Comparison of ENCODE assay signal across 13 cellular contexts in the genomic region with DNA sequence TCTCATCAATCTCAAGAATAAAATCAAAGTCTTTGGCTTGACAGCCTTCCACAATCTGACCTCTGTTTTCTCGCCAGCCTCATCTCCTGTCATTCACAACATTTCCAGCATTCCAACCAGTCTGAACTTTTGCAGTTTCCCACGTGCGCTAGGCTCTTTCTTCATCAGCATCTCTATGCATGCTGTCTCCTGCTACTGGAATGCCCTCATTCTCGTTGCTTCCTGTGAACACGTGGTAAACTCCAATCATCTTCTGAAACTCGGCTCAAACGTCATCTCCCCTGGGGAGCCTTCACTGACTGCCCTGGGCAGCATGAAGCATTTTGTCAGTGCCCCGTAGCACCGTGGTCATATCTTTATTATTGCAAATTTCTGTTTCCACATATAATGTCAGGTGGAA. TPM values are rescaled to one million over a fixed set of nuclear protein-coding genes. Genes with fewer than 3 reads are reported as not detected.
DNase-seq lines count a peak whose midpoint lies in the region; ATAC-seq, FAIRE-seq and TF ChIP-seq lines count a peak whose summit lies in the region.
"Had no signal": no experiment of that assay in that cellular context is flagged by ENCODE, and none has a peak within 500 bp of the region (broad histone marks: within the 10 kb centered on the region; RNA-seq: fewer than 3 reads in every experiment).

No MANE protein-coding gene starts in this region.

- FAIRE-seq in H1 (lab: Jason Lieb, UNC) (peak; percentile 70), GM12892 (lab: Jason Lieb, UNC) (no peak)

- H2BK15ac ChIP-seq in IMR-90 (ENCODE audit: low read depth, low read length) (no peak overlapping the region), H1 (ENCODE audit: low read length) (no peak overlapping the region)

- no peak overlapping the region for H4K5ac ChIP-seq in IMR-90 (ENCODE audit: low read depth, low read length)
- no peak overlapping the region for H4K5ac ChIP-seq in H1 (ENCODE audit: insufficient read length, low read depth, low read length)

- H2AFZ ChIP-seq in IMR-90 (replicated peaks; ENCODE audit: low read length, poor library complexity) (no peak overlapping the region), H1 (ENCODE audit: low read length) (no peak overlapping the region)

- H2BK5ac ChIP-seq in IMR-90 (ENCODE audit: low read depth, low read length, poor library complexity, severe bottlenecking), result no peak overlapping the region
- no peak overlapping the region for H2BK5ac ChIP-seq in H1 (ENCODE audit: low read depth, low read length)

- H2BK20ac ChIP-seq in IMR-90 (ENCODE audit: low read depth, low read length) (no peak overlapping the region), H1 (ENCODE audit: low read length) (no peak overlapping the region)

- H2AK9ac ChIP-seq in IMR-90 (replicated peaks; ENCODE audit: low read depth, low read length, poor library complexity), result no peak overlapping the region

- TF ChIP-seq CTCF in IMR-90 (conservative IDR thresholded peaks at IDR 0.05; ENCODE audit: low read depth, low read length) (no peak), H1 (IDR thresholded peaks at IDR 0.05; ENCODE audit: control extremely low read depth in 1 of 3, insufficient read depth in 1 of 3, low read depth in 1 of 3, low read length in 3 of 3) (no peak)

- CTCF ChIA-PET in IMR-90 (lab: Yijun Ruan, JAX) (no interaction called here), H1 (lab: Charles Lee; ENCODE audit: partially characterized antibody) (interaction anchor here (0.8 to 1.3 kb wide), 5 partner anchors 10 to 38 kb away, joined by 3 read pairs; no protein-coding TSS in a partner anchor)

- WGBS in IMR-90 (ENCODE audit: extremely low coverage in 2 of 2, insufficient read length in 1 of 2), 2 experiments, result 70% methylated on average over 2 of the region's 9 CpGs; no CpG with 5 or more reads in 1 of the 2 experiments
- WGBS in H1 (ENCODE audit: extremely low coverage in 1 of 2, insufficient coverage in 1 of 2, insufficient read length in 1 of 2, insufficient replicate concordance in 2 of 2, low coverage in 1 of 2, low lambda C conversion rate in 2 of 2, missing lambda C conversion rate in 1 of 2), 2 experiments, result 51% methylated on average over 9 of the region's 9 CpGs; no CpG with 5 or more reads in 1 of the 2 experiments

- TF ChIP-seq EP300 in H1 (IDR thresholded peaks at IDR 0.05; ENCODE audit: borderline replicate concordance in 1 of 2, low read depth in 2 of 2, low read length in 2 of 2), result no peak

- H3K4me1 Mint-ChIP-seq in stimulated activated naive B cell treated with anti-CD40 and anti-IgM and Interleukin-4, amounts not matched to agents 10 μg/mL and 1 μg/mL and 100 μg/mL, for 72 hours, result peaks cover 7 to 14% of the 10 kb centered on the region in 2 donors

- no peak for TF ChIP-seq POLR2A in IMR-90 (IDR thresholded peaks at IDR 0.05; ENCODE audit: low read depth, low read length)
- TF ChIP-seq POLR2A in H1 (IDR thresholded peaks at IDR 0.05; ENCODE audit: control extremely low read depth in 1 of 2, low read depth in 2 of 2, low read length in 2 of 2), result no peak
- TF ChIP-seq POLR2A in GM12892 (IDR thresholded peaks at IDR 0.05; ENCODE audit: low read depth, low read length), result no peak

- no peaks in the 10 kb centered on the region for H3K23me2 ChIP-seq in H1 (ENCODE audit: low read depth, low read length)

- H4K8ac ChIP-seq in IMR-90 (ENCODE audit: low read depth in 2 of 2, low read length in 2 of 2) (peak overlapping the region in 1 of 2 experiments; percentile 24; a peak in 1 of 4 replicates), H1 (ENCODE audit: extremely low read depth, insufficient read depth, low read length) (no peak overlapping the region)

- H3K9me3 Mint-ChIP-seq in stimulated activated naive B cell treated with anti-CD40 and anti-IgM and Interleukin-4, amounts not matched to agents 10 μg/mL and 1 μg/mL and 100 μg/mL, for 72 hours, result peaks cover 0 to 3% of the 10 kb centered on the region in 2 donors
- H3K9me3 Mint-ChIP-seq: activated CD4-positive, alpha-beta memory T cell treated with anti-CD3 and anti-CD28 coated beads, Interleukin-2, amount 10 ng/mL, durations not matched to agents 7 days and 5 days; central memory CD8-positive, alpha-beta T cell had no signal

- no peak overlapping the region; the same call in 1 of the 2 replicates for H2AK5ac ChIP-seq in IMR-90 (ENCODE audit: low read depth, low read length)
- H2AK5ac ChIP-seq in H1 (ENCODE audit: low read depth, low read length), result no peak overlapping the region

- peak overlapping the region; percentile 17; the same call in 1 of the 2 replicates for H3K23ac ChIP-seq in IMR-90 (ENCODE audit: low read depth, low read length)
- no peak overlapping the region for H3K23ac ChIP-seq in H1 (ENCODE audit: insufficient read length)

- no peak overlapping the region for H3K4me2 ChIP-seq in IMR-90 (ENCODE audit: low read depth, low read length)
- no peak overlapping the region for H3K4me2 ChIP-seq in H1 (ENCODE audit: insufficient read depth in 1 of 2, low read depth in 2 of 2, low read length in 2 of 2)

- ATAC-seq in IMR-90 (ENCODE audit: low read depth) (no peak; the same call in 1 of the 2 replicates), HG03045 (IDR thresholded peaks at IDR 0.05; ENCODE audit: unreplicated experiment) (no peak)
- ATAC-seq in stimulated activated naive B cell treated with anti-CD40 and anti-IgM and Interleukin-4, amounts not matched to agents 10 μg/mL and 1 μg/mL and 100 μg/mL, for 72 hours (replicated peaks), result no peak

- H3K18ac ChIP-seq in IMR-90 (ENCODE audit: low read depth, low read length) (no peak overlapping the region), H1 (ENCODE audit: extremely low read depth, low read length) (no peak overlapping the region)

- peaks cover 18% of the 10 kb centered on the region; the same call in 1 of the 2 replicates for H4K20me1 ChIP-seq in IMR-90 (ENCODE audit: insufficient read depth, low read length)
- peaks cover 0 to 3% of the 10 kb centered on the region in 2 experiments for H4K20me1 ChIP-seq in H1 (replicated peaks in 1 of 2; ENCODE audit: control insufficient read depth in 1 of 2, insufficient read depth in 2 of 2, low read length in 2 of 2)

- peaks cover 28 to 43% of the 10 kb centered on the region in 2 donors for H3K36me3 Mint-ChIP-seq in stimulated activated naive B cell treated with anti-CD40 and anti-IgM and Interleukin-4, amounts not matched to agents 10 μg/mL and 1 μg/mL and 100 μg/mL, for 72 hours

- H3K56ac ChIP-seq in IMR-90 (ENCODE audit: extremely low read depth, insufficient read depth, low read length), result no peak overlapping the region
- H3K56ac ChIP-seq in H1 (replicated peaks; ENCODE audit: insufficient read length, low read depth, low read length), result no peak overlapping the region

- H2BK12ac ChIP-seq in H1 (ENCODE audit: low read depth, low read length), result no peak overlapping the region

- DNase-seq in IMR-90 (peak; percentile 70), H1 (ENCODE audit: low read depth in 1 of 2, low spot score in 2 of 2) (peak in 1 of 2 experiments; percentile 35), iris pigment epithelial cell (ENCODE audit: low read depth) (peak; percentile 98), stromal cell of bone marrow (ENCODE audit: low read depth) (peak; percentile 90), GM12892 (ENCODE audit: insufficient read length) (no peak)
- no peak for DNase-seq in stimulated activated CD8-positive, alpha-beta memory T cell treated with anti-CD3 and anti-CD28 coated beads, Interleukin-4, amount 100 ng/mL, for 48 hours
- no peak for DNase-seq in stimulated activated naive B cell treated with anti-CD40 and anti-IgM and Interleukin-4, amounts not matched to agents 10 μg/mL and 1 μg/mL and 100 μg/mL, for 72 hours
- DNase-seq: activated CD4-positive, alpha-beta memory T cell treated with anti-CD3 and anti-CD28 coated beads, Interleukin-2, amount 10 ng/mL, durations not matched to agents 7 days and 5 days; NCI-H1092 treated with DMSO at 0.1 percent for 48 hours; SIG-M5 had no signal

- TF ChIP-seq RAD21 in IMR-90 (IDR thresholded peaks at IDR 0.05; ENCODE audit: low read length), result no peak
- TF ChIP-seq RAD21 in H1 (IDR thresholded peaks at IDR 0.05 in 1 of 2, conservative IDR thresholded peaks at IDR 0.05 in 1 of 2; ENCODE audit: low read depth in 2 of 2, low read length in 2 of 2), result no peak

- H3K27ac ChIP-seq in IMR-90 (ENCODE audit: insufficient read depth, low read length) (no peak overlapping the region), H1 (ENCODE audit: low read depth, low read length) (no peak overlapping the region)

- peaks cover 15% of the 10 kb centered on the region for H3K9me1 ChIP-seq in IMR-90 (ENCODE audit: insufficient read depth, low read length)

- no peaks in the 10 kb centered on the region for H3K27me3 Mint-ChIP-seq in stimulated activated naive B cell treated with anti-CD40 and anti-IgM and Interleukin-4, amounts not matched to agents 10 μg/mL and 1 μg/mL and 100 μg/mL, for 72 hours
- H3K27me3 Mint-ChIP-seq: activated CD4-positive, alpha-beta memory T cell treated with anti-CD3 and anti-CD28 coated beads, Interleukin-2, amount 10 ng/mL, durations not matched to agents 7 days and 5 days; central memory CD8-positive, alpha-beta T cell; memory B cell had no signal

- H3K14ac ChIP-seq in IMR-90 (replicated peaks; ENCODE audit: low read depth, low read length) (peak overlapping the region; percentile 2; the same call in 1 of the 2 replicates), H1 (ENCODE audit: insufficient read length) (no peak overlapping the region)

- H3K36me3 ChIP-seq in IMR-90 (ENCODE audit: control insufficient read depth, insufficient read depth, low read length) (peaks cover 11% of the 10 kb centered on the region), H1 (ENCODE audit: control insufficient read depth in 2 of 4, insufficient read depth in 4 of 4, low read length in 3 of 4) (peaks cover 0 to 19% (median 9%) of the 10 kb centered on the region in 4 experiments; a peak in 2 of 8 replicates)

- H3K9me3 ChIP-seq in IMR-90 (ENCODE audit: control insufficient read depth, insufficient read depth, low read length) (no peaks in the 10 kb centered on the region), H1 (ENCODE audit: insufficient read depth in 2 of 2, low read depth in 1 of 2, low read length in 1 of 2) (no peaks in the 10 kb centered on the region)

- in situ Hi-C loops in IMR-90 (cut with MboI; ENCODE audit: low sequenced_read_pairs), result no loop called here

- H3K9ac ChIP-seq in IMR-90 (ENCODE audit: low read depth, low read length), result no peak overlapping the region
- no peak overlapping the region for H3K9ac ChIP-seq in H1 (replicated peaks in 1 of 4; ENCODE audit: extremely low read depth in 1 of 4, low read depth in 3 of 4, low read length in 3 of 4)

- H3K4ac ChIP-seq in IMR-90 (ENCODE audit: low read depth, low read length), result no peak overlapping the region; the same call in 1 of the 2 replicates
- H3K4ac ChIP-seq in H1 (replicated peaks; ENCODE audit: insufficient read length, low read depth, low read length), result no peak overlapping the region

- H4K91ac ChIP-seq in IMR-90 (ENCODE audit: insufficient read depth, low read depth, low read length) (no peak overlapping the region), H1 (replicated peaks; ENCODE audit: insufficient read length, low read length) (no peak overlapping the region)

- H3K4me3 ChIP-seq in IMR-90 (ENCODE audit: insufficient read depth, low read depth, low read length), result no peak overlapping the region
- H3K4me3 ChIP-seq in H1 (ENCODE audit: extremely low read depth in 1 of 4, insufficient read depth in 2 of 4, low read depth in 3 of 4, low read length in 4 of 4), result no peak overlapping the region

- H3K27ac Mint-ChIP-seq in stimulated activated naive B cell treated with anti-CD40 and anti-IgM and Interleukin-4, amounts not matched to agents 10 μg/mL and 1 μg/mL and 100 μg/mL, for 72 hours, result no peak overlapping the region
- H3K27ac Mint-ChIP-seq: activated CD4-positive, alpha-beta memory T cell treated with anti-CD3 and anti-CD28 coated beads, Interleukin-2, amount 10 ng/mL, durations not matched to agents 7 days and 5 days; memory B cell had no signal

- POLR2A ChIA-PET in IMR-90 (lab: Charles Lee; ENCODE audit: unreplicated experiment) (no interaction called here), H1 (lab: Charles Lee; ENCODE audit: partially characterized antibody) (no interaction called here)

- H3K27me3 ChIP-seq in IMR-90 (ENCODE audit: control insufficient read depth, insufficient read depth, low read length), result no peaks in the 10 kb centered on the region
- H3K27me3 ChIP-seq in H1 (replicated peaks in 1 of 4; ENCODE audit: control insufficient read depth in 3 of 4, extremely low read depth in 1 of 4, insufficient read depth in 3 of 4, low read length in 3 of 4), result no peaks in the 10 kb centered on the region

- peaks cover 0 to 19% of the 10 kb centered on the region in 2 experiments; a peak in 2 of 4 replicates for H3K79me2 ChIP-seq in H1 (ENCODE audit: control insufficient read depth in 1 of 2, insufficient read depth in 2 of 2, low read length in 2 of 2)

- H3K4me3 Mint-ChIP-seq in stimulated activated naive B cell treated with anti-CD40 and anti-IgM and Interleukin-4, amounts not matched to agents 10 μg/mL and 1 μg/mL and 100 μg/mL, for 72 hours, result no peak overlapping the region
- H3K4me3 Mint-ChIP-seq: activated CD4-positive, alpha-beta memory T cell treated with anti-CD3 and anti-CD28 coated beads, Interleukin-2, amount 10 ng/mL, durations not matched to agents 7 days and 5 days; central memory CD8-positive, alpha-beta T cell; memory B cell had no signal

- no peak overlapping the region for H2BK120ac ChIP-seq in IMR-90 (ENCODE audit: low read depth, low read length)
- no peak overlapping the region for H2BK120ac ChIP-seq in H1 (replicated peaks; ENCODE audit: low read depth, low read length)

- H3K79me1 ChIP-seq in IMR-90 (ENCODE audit: low read depth in 1 of 2, low read length in 2 of 2) (peaks cover 22 to 57% of the 10 kb centered on the region in 2 experiments), H1 (ENCODE audit: low read depth, low read length) (no peaks in the 10 kb centered on the region)

- peaks cover 18% of the 10 kb centered on the region; the same call in 1 of the 2 replicates for H3K4me1 ChIP-seq in IMR-90 (ENCODE audit: control insufficient read depth, insufficient read depth, low read length)
- H3K4me1 ChIP-seq in H1 (replicated peaks in 1 of 4; ENCODE audit: control insufficient read depth in 3 of 4, insufficient read depth in 4 of 4, low read length in 3 of 4), result peaks cover 0 to 7% (median 5%) of the 10 kb centered on the region in 4 experiments; a peak in 4 of 7 replicates

- dilution Hi-C loops in IMR-90 (cut with HindIII; ENCODE audit: low sequenced_read_pairs, unreplicated experiment), result no loop called here

- BruUV-seq in IMR-90 (replicated peaks; lab: Mats Ljungman, UMichigan), result no TSS peak

- intact Hi-C loops in IMR-90 (cut with micrococcal nuclease), result no loop called here

RNA-seq across cellular contexts. Expression of a gene that starts 12.2 kb away (rescaled TPM):
- 14.7 and 23.6 TPM in 2 replicates for total RNA-seq in IMR-90 (2012; rRNA removed)
- polyA plus RNA-seq in IMR-90 (2012; rRNA removed) (5.7 and 7.8 TPM in 2 replicates), H1 (2011; rRNA removed) (3.9 and 4.1 TPM in 2 replicates)
- polyA plus RNA-seq in IMR-90 (2012; cell fraction: cytosol; rRNA removed), result 1.1 and 1.7 TPM in 2 replicates
- polyA plus RNA-seq in IMR-90 (2012; cell fraction: nucleus; rRNA removed; ENCODE audit: low replicate concordance), result 1.8 and 10.0 TPM in 2 replicates
- 22.1 and 22.6 TPM in 2 replicates for total RNA-seq in H1 (2021; fragmentation: NEBNext Ultra II Directional; extraction: Animal tissue kit (Norgen Biotek cat#: 25700))
- polyA plus RNA-seq in H1 (2011; cell fraction: cytosol; rRNA removed), result 5.2 TPM
- 3.2 TPM for polyA plus RNA-seq in H1 (2011; cell fraction: nucleus; rRNA removed)
- polyA plus RNA-seq in H1 (2012, experiment 1 of 2), result 9.8 to 12.4 TPM (median 10.6 TPM) in 4 replicates
- polyA plus RNA-seq in H1 (2012, experiment 2 of 2), result 2.7 TPM
- 11.6 TPM for polyA plus RNA-seq in H1 (2013, experiment 1 of 2)
- 12.1 TPM for polyA plus RNA-seq in H1 (2013, experiment 2 of 2)
- polyA minus RNA-seq in H1 (2011; rRNA and poly(A)+ RNA removed), result 15.6 and 20.0 TPM in 2 replicates
- 11.2 TPM for polyA minus RNA-seq in H1 (2011; cell fraction: cytosol; rRNA and poly(A)+ RNA removed)
- 21.1 TPM for polyA minus RNA-seq in H1 (2011; cell fraction: nucleus; rRNA and poly(A)+ RNA removed)
- 13.2 TPM for polyA plus RNA-seq in GM12892 (2012; ENCODE audit: missing spikeins)

Comparison
In these comparisons a context has a peak if more than half of its experiments do, and no peak if none do; other contexts are left out.
1. DNase-seq: peak in IMR-90 (single experiment), iris pigment epithelial cell (single experiment) and stromal cell of bone marrow (single experiment); none in GM12892 (single experiment), stimulated activated CD8-positive, alpha-beta memory T cell treated with anti-CD3 and anti-CD28 coated beads, Interleukin-4, amount 100 ng/mL, for 48 hours (single experiment) and stimulated activated naive B cell treated with anti-CD40 and anti-IgM and Interleukin-4, amounts not matched to agents 10 μg/mL and 1 μg/mL and 100 μg/mL, for 72 hours (single experiment).